ENCODE assay signal across 8 cellular contexts in the genomic region with DNA sequence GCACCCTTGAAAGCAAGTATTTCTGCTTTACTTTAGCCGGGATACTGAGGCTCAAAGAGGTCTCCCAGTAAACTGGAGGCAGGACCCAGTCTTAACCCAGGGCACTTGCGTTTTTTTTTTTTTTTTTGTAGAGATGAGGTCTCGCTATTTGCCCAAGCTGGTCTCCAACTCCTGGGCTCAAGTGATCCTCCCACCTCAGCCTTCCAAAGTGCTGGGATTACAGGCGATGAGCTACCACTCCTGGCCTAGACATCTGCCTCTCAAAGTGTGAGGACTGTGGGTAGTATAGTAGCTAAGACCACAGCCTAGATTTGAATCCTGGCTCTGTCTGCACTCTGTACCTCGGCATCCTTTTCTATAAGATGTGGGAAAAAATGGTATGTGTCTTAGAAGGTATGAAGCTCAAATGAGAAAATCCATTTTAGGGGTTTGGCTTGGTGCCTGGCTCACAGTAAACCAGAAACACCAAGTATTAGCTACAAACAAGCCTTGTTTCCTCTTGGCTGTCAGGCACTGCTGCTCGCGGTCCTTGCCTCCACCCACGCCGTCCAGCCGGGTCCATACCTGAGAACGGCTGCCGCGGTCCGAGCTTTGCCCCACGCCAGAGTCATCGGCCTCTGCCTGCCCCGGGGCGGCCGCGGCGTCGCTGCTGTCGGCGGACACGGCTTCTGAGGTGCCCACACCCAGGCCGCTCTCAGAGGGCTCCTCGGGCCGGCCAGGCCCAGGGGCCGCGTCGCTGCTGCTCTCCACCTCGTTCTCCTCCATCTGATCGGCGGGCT. TPM values are rescaled to one million over a fixed set of nuclear protein-coding genes. Genes with fewer than 3 reads are reported as not detected.
DNase-seq lines count a peak whose midpoint lies in the region; ATAC-seq, FAIRE-seq and TF ChIP-seq lines count a peak whose summit lies in the region.

No MANE protein-coding gene starts in this region.

- no peaks in the 10 kb centered on the region for H3K27me3 ChIP-seq in MM.1S (replicated peaks; ENCODE audit: insufficient read depth, low read length)
- peaks cover 0 to 2% of the 10 kb centered on the region in 2 experiments; a peak in 1 of 5 replicates for H3K27me3 ChIP-seq in HepG2 (ENCODE audit: control insufficient read depth in 1 of 2, insufficient read depth in 2 of 2, low read length in 2 of 2)
- no peaks in the 10 kb centered on the region for H3K27me3 ChIP-seq in subcutaneous abdominal adipose tissue (ENCODE audit: control insufficient read depth in 5 of 5, insufficient read depth in 4 of 5, low read length in 5 of 5)

- TF ChIP-seq EP300 in HepG2 (IDR thresholded peaks at IDR 0.05; ENCODE audit: low read depth in 2 of 2, low read length in 2 of 2) (no peak), HepG2 (CRISPR knock-in tag; IDR thresholded peaks at IDR 0.05; ENCODE audit: borderline replicate concordance) (no peak)

- peak overlapping the region; percentile 95 for H3K9ac ChIP-seq in MM.1S (ENCODE audit: low read length)
- H3K9ac ChIP-seq in HepG2 (ENCODE audit: insufficient read depth, low read depth, low read length), result peak overlapping the region; percentile 99
- peak overlapping the region; percentile 89 to 100 (median 100) for H3K9ac ChIP-seq in subcutaneous abdominal adipose tissue (ENCODE audit: low read length in 5 of 5)

- TF ChIP-seq POLR2A in HepG2 (IDR thresholded peaks at IDR 0.05; ENCODE audit: insufficient read depth in 1 of 2, low read depth in 2 of 2, low read length in 2 of 2), result no peak

- intact Hi-C loops in HepG2 (cut with micrococcal nuclease; ENCODE audit: unreplicated experiment), result loop anchor here (5.0 kb wide), 4 partner anchors 39 to 629 kb away; partner anchors contain the start of genes NCOA5 and PCIF1

- TF ChIP-seq CTCF in MM.1S (IDR thresholded peaks at IDR 0.05; ENCODE audit: low read length) (no peak), HepG2 (CRISPR knock-in tag; IDR thresholded peaks at IDR 0.05) (peak; percentile 5; the same call in 1 of the 2 replicates)

- H3K27ac ChIP-seq in MM.1S (ENCODE audit: low read length), result peak overlapping the region; percentile 98; the same call in 1 of the 2 replicates
- peak overlapping the region; percentile 100 for H3K27ac ChIP-seq in caudate nucleus (ENCODE audit: low read depth, low read length)
- peak overlapping the region; percentile 98 for H3K27ac ChIP-seq in HepG2 (ENCODE audit: extremely low read length, insufficient read depth, low read length)
- peak overlapping the region; percentile 100 for H3K27ac ChIP-seq in subcutaneous abdominal adipose tissue (ENCODE audit: low read depth, low read length)

- H3K4me1 Mint-ChIP-seq in activated naive CD4-positive, alpha-beta T cell treated with anti-CD3 and anti-CD28 coated beads, Interleukin-2, amount 10 ng/mL, durations not matched to agents 7 days and 5 days, result peaks cover 26% of the 10 kb centered on the region

- H3K4me3 ChIP-seq in MM.1S (ENCODE audit: low read length) (peak overlapping the region; percentile 94), HepG2 (replicated peaks in 1 of 3; ENCODE audit: insufficient read depth in 1 of 3, low read depth in 2 of 3, low read length in 3 of 3) (peak overlapping the region; percentile 82 to 97 (median 96)), subcutaneous abdominal adipose tissue (ENCODE audit: low read depth in 1 of 5, low read length in 5 of 5) (peak overlapping the region; percentile 93 to 97 (median 96))

- H3K36me3 ChIP-seq in MM.1S (replicated peaks; ENCODE audit: insufficient read depth, low read length) (no peaks in the 10 kb centered on the region; the same call in none of the 2 replicates), HepG2 (replicated peaks in 1 of 2; ENCODE audit: control insufficient read depth in 1 of 2, insufficient read depth in 2 of 2, low read length in 2 of 2) (peaks cover 20 to 28% of the 10 kb centered on the region in 2 experiments), subcutaneous abdominal adipose tissue (ENCODE audit: control insufficient read depth in 5 of 5, insufficient read depth in 5 of 5, low read length in 5 of 5) (peaks cover 0 to 34% (median 29%) of the 10 kb centered on the region in 5 donors)

- H3K4me2 ChIP-seq in MM.1S (ENCODE audit: low read depth, low read length) (peak overlapping the region; percentile 58), HepG2 (ENCODE audit: low read depth, low read length) (peak overlapping the region; percentile 89)

- H3K27me3 Mint-ChIP-seq in activated naive CD4-positive, alpha-beta T cell treated with anti-CD3 and anti-CD28 coated beads, Interleukin-2, amount 10 ng/mL, durations not matched to agents 7 days and 5 days, result peaks cover 18% of the 10 kb centered on the region

- DNase-seq in activated naive CD4-positive, alpha-beta T cell treated with anti-CD3 and anti-CD28 coated beads, Interleukin-2, amount 10 ng/mL, durations not matched to agents 7 days and 5 days, result no peak
- DNase-seq in activated naive CD4-positive, alpha-beta T cell treated with Interleukin-2 at 50 U/mL for 16 hours, result no peak
- DNase-seq in MM.1S (peak; percentile 12), caudate nucleus (lab: John Stamatoyannopoulos, UW) (peak in 1 of 61 donors; percentile 17), HepG2 (ENCODE audit: low spot score) (no peak), kidney glomerular epithelial cell (lab: John Stamatoyannopoulos, UW) (no peak)

- H3K36me3 Mint-ChIP-seq in activated naive CD4-positive, alpha-beta T cell treated with anti-CD3 and anti-CD28 coated beads, Interleukin-2, amount 10 ng/mL, durations not matched to agents 7 days and 5 days, result peaks cover 17% of the 10 kb centered on the region

- CTCF ChIA-PET in activated naive CD4-positive, alpha-beta T cell treated with anti-CD3 and anti-CD28 coated beads, Interleukin-2, amount 10 ng/mL, durations not matched to agents 7 days and 5 days (lab: Charles Lee), result interaction anchor here (0.8 to 7.2 kb wide), 30 partner anchors 10 to 172 kb away, joined by 3 to 44 read pairs (median 6); partner anchors contain the start of genes ACOT8, UBE2C and ZSWIM3
- CTCF ChIA-PET in HepG2 (lab: Yijun Ruan, JAX; ENCODE audit: low intra/inter-chr PET ratio, low total read pairs), result interaction anchor here (1.1 to 2.1 kb wide), 2 partner anchors 43 kb away, joined by 3 to 11 read pairs; no protein-coding TSS in a partner anchor

- H3K79me2 ChIP-seq in MM.1S (ENCODE audit: low read length) (peaks cover 38% of the 10 kb centered on the region), HepG2 (ENCODE audit: insufficient read depth, low read length) (peaks cover 6% of the 10 kb centered on the region)

- no peak for TF ChIP-seq RAD21 in HepG2 (CRISPR knock-in tag; IDR thresholded peaks at IDR 0.05)

- H2AFZ ChIP-seq in MM.1S (ENCODE audit: low read length), result peak overlapping the region; percentile 88
- no peak overlapping the region for H2AFZ ChIP-seq in HepG2 (ENCODE audit: low read length)

- no peaks in the 10 kb centered on the region for H3K9me2 ChIP-seq in MM.1S (replicated peaks; ENCODE audit: insufficient read depth, low read length)

- H3F3A ChIP-seq in MM.1S (ENCODE audit: insufficient read depth, low read length), result peaks cover 9% of the 10 kb centered on the region; the same call in 1 of the 2 replicates

- H3K9me3 ChIP-seq in MM.1S (replicated peaks; ENCODE audit: insufficient read depth, low read length) (no peaks in the 10 kb centered on the region), HepG2 (ENCODE audit: low read length) (no peaks in the 10 kb centered on the region), subcutaneous abdominal adipose tissue (ENCODE audit: control insufficient read depth in 5 of 5, low read length in 5 of 5) (no peaks in the 10 kb centered on the region)

- H4K20me1 ChIP-seq in MM.1S (ENCODE audit: insufficient read depth, low read length) (no peaks in the 10 kb centered on the region), HepG2 (ENCODE audit: insufficient read depth, low read length) (0 out of 2 replicates have a peak, but pooled peaks cover 2% of the 10 kb centered on the region)

- peak; percentile 24 for ATAC-seq in HepG2
- ATAC-seq in HG03521 (IDR thresholded peaks at IDR 0.05; ENCODE audit: unreplicated experiment), result no peak

- H3K4me1 ChIP-seq in MM.1S (ENCODE audit: low read length) (peaks cover 17% of the 10 kb centered on the region), HepG2 (ENCODE audit: insufficient read depth, low read length) (peaks cover 26% of the 10 kb centered on the region), subcutaneous abdominal adipose tissue (ENCODE audit: control insufficient read depth in 5 of 5, insufficient read depth in 5 of 5, low read length in 5 of 5) (peaks cover 0 to 44% (median 37%) of the 10 kb centered on the region in 5 donors)

- no peak for FAIRE-seq in HepG2 (lab: Jason Lieb, UNC)

- POLR2A ChIA-PET in HepG2 (lab: Yijun Ruan, JAX), result interaction anchor here (0.9 to 4.9 kb wide), 15 partner anchors 12 to 179 kb away, joined by 3 to 67 read pairs (median 9); partner anchors contain the start of genes CTSA, DNTTIP1, NEURL2 and PCIF1

- in situ Hi-C loops in HepG2 (cut with HindIII; ENCODE audit: extremely low pct_ligation_motif_present, low pct_unique_long_range_greater_than_20kb), result no loop called here

- no TSS peak for BruUV-seq in HepG2 (replicated peaks; lab: Mats Ljungman, UMichigan)

- peak overlapping the region; percentile 100 for H3K27ac Mint-ChIP-seq in activated naive CD4-positive, alpha-beta T cell treated with anti-CD3 and anti-CD28 coated beads, Interleukin-2, amount 10 ng/mL, durations not matched to agents 7 days and 5 days

- H3K9me3 Mint-ChIP-seq in activated naive CD4-positive, alpha-beta T cell treated with anti-CD3 and anti-CD28 coated beads, Interleukin-2, amount 10 ng/mL, durations not matched to agents 7 days and 5 days, result no peaks in the 10 kb centered on the region

- 18% methylated on average over 15 of the region's 34 CpGs for WGBS in HepG2 (ENCODE audit: low lambda C conversion rate)

- peak overlapping the region; percentile 87 for H3K4me3 Mint-ChIP-seq in activated naive CD4-positive, alpha-beta T cell treated with anti-CD3 and anti-CD28 coated beads, Interleukin-2, amount 10 ng/mL, durations not matched to agents 7 days and 5 days

RNA-seq across cellular contexts. Expression of gene ZNF335, which starts 1.2 kb away (rescaled TPM):
- 6.0 and 13.7 TPM in 2 replicates for total RNA-seq in HepG2 (2016; rRNA removed; fragmentation: Illumina TruSeq; extraction: Trizol)
- 4.5 and 4.7 TPM in 2 replicates for total RNA-seq in HepG2 (2016; cell fraction: cytosol; rRNA removed; fragmentation: Illumina TruSeq; extraction: Trizol; ENCODE audit: low read depth)
- total RNA-seq in HepG2 (2016; cell fraction: insoluble cytoplasmic fraction; rRNA removed; fragmentation: Illumina TruSeq; extraction: Trizol), result 5.0 and 12.7 TPM in 2 replicates
- 6.7 and 7.0 TPM in 2 replicates for total RNA-seq in HepG2 (2016; cell fraction: membrane; rRNA removed; fragmentation: Illumina TruSeq; extraction: Trizol)
- total RNA-seq in HepG2 (2016; cell fraction: nucleus; rRNA removed; fragmentation: Illumina TruSeq; extraction: Trizol), result 18.8 and 22.0 TPM in 2 replicates
- polyA plus RNA-seq in HepG2 (2011; rRNA removed), result 9.7 and 12.3 TPM in 2 replicates
- polyA plus RNA-seq in HepG2 (2011; cell fraction: cytosol; rRNA removed), result 3.3 and 4.6 TPM in 2 replicates
- polyA plus RNA-seq in HepG2 (2011; cell fraction: nucleus; rRNA removed), result 62.4 and 81.3 TPM in 2 replicates
- 5.7 and 8.0 TPM in 2 replicates for polyA plus RNA-seq in HepG2 (2012)
- 1.5 TPM in 2 replicates for polyA plus RNA-seq in HepG2 (2016; cell fraction: cytosol; fragmentation: Illumina TruSeq; extraction: Trizol; ENCODE audit: low read depth)
- 5.1 and 7.0 TPM in 2 replicates for polyA plus RNA-seq in HepG2 (2016; cell fraction: insoluble cytoplasmic fraction; fragmentation: Illumina TruSeq; extraction: Trizol; ENCODE audit: low read depth)
- polyA plus RNA-seq in HepG2 (2016; cell fraction: membrane; fragmentation: Illumina TruSeq; extraction: Trizol; ENCODE audit: low read depth), result 2.9 and 3.1 TPM in 2 replicates
- 40.5 and 45.7 TPM in 2 replicates for polyA plus RNA-seq in HepG2 (2016; cell fraction: nucleus; fragmentation: Illumina TruSeq; extraction: Trizol; ENCODE audit: insufficient read depth, low read depth)
- polyA minus RNA-seq in HepG2 (2011; rRNA and poly(A)+ RNA removed; ENCODE audit: low replicate concordance), result 32.3 and 35.8 TPM in 2 replicates
- polyA minus RNA-seq in HepG2 (2011; cell fraction: cytosol; rRNA and poly(A)+ RNA removed), result 3.4 and 4.0 TPM in 2 replicates
- 42.4 and 45.0 TPM in 2 replicates for polyA minus RNA-seq in HepG2 (2011; cell fraction: nucleus; rRNA and poly(A)+ RNA removed)

RNA-seq across cellular contexts. Expression of gene PCIF1, which starts 36.4 kb away (rescaled TPM):
- total RNA-seq in HepG2 (2016; rRNA removed; fragmentation: Illumina TruSeq; extraction: Trizol), result 18.5 and 20.9 TPM in 2 replicates
- 30.2 and 42.6 TPM in 2 replicates for total RNA-seq in HepG2 (2016; cell fraction: cytosol; rRNA removed; fragmentation: Illumina TruSeq; extraction: Trizol; ENCODE audit: low read depth)
- total RNA-seq in HepG2 (2016; cell fraction: insoluble cytoplasmic fraction; rRNA removed; fragmentation: Illumina TruSeq; extraction: Trizol), result 17.6 and 21.4 TPM in 2 replicates
- total RNA-seq in HepG2 (2016; cell fraction: membrane; rRNA removed; fragmentation: Illumina TruSeq; extraction: Trizol), result 35.4 and 44.6 TPM in 2 replicates
- 19.3 and 21.9 TPM in 2 replicates for total RNA-seq in HepG2 (2016; cell fraction: nucleus; rRNA removed; fragmentation: Illumina TruSeq; extraction: Trizol)
- polyA plus RNA-seq in HepG2 (2011; rRNA removed), result 21.6 and 24.4 TPM in 2 replicates
- polyA plus RNA-seq in HepG2 (2011; cell fraction: cytosol; rRNA removed), result 19.5 and 26.1 TPM in 2 replicates
- 38.0 and 44.1 TPM in 2 replicates for polyA plus RNA-seq in HepG2 (2011; cell fraction: nucleus; rRNA removed)
- polyA plus RNA-seq in HepG2 (2012), result 22.9 and 30.3 TPM in 2 replicates
- 41.4 and 54.3 TPM in 2 replicates for polyA plus RNA-seq in HepG2 (2016; cell fraction: cytosol; fragmentation: Illumina TruSeq; extraction: Trizol; ENCODE audit: low read depth)
- polyA plus RNA-seq in HepG2 (2016; cell fraction: insoluble cytoplasmic fraction; fragmentation: Illumina TruSeq; extraction: Trizol; ENCODE audit: low read depth), result 27.4 and 35.6 TPM in 2 replicates
- polyA plus RNA-seq in HepG2 (2016; cell fraction: membrane; fragmentation: Illumina TruSeq; extraction: Trizol; ENCODE audit: low read depth), result 51.1 and 55.4 TPM in 2 replicates
- 35.5 and 37.2 TPM in 2 replicates for polyA plus RNA-seq in HepG2 (2016; cell fraction: nucleus; fragmentation: Illumina TruSeq; extraction: Trizol; ENCODE audit: insufficient read depth, low read depth)
- 40.1 and 74.5 TPM in 2 replicates for polyA minus RNA-seq in HepG2 (2011; rRNA and poly(A)+ RNA removed; ENCODE audit: low replicate concordance)
- polyA minus RNA-seq in HepG2 (2011; cell fraction: cytosol; rRNA and poly(A)+ RNA removed), result 19.4 and 24.4 TPM in 2 replicates
- polyA minus RNA-seq in HepG2 (2011; cell fraction: nucleus; rRNA and poly(A)+ RNA removed), result 55.2 and 63.6 TPM in 2 replicates

RNA-seq across cellular contexts. Expression of gene MMP9, which starts 37.9 kb away (rescaled TPM):
- not detected in 2 replicates for total RNA-seq in HepG2 (2016; rRNA removed; fragmentation: Illumina TruSeq; extraction: Trizol)
- total RNA-seq in HepG2 (2016; cell fraction: cytosol; rRNA removed; fragmentation: Illumina TruSeq; extraction: Trizol; ENCODE audit: low read depth), result not detected in 2 replicates
- total RNA-seq in HepG2 (2016; cell fraction: insoluble cytoplasmic fraction; rRNA removed; fragmentation: Illumina TruSeq; extraction: Trizol), result 0.06 TPM in 1 of 2 replicates, not detected in the other
- not detected in 2 replicates for total RNA-seq in HepG2 (2016; cell fraction: membrane; rRNA removed; fragmentation: Illumina TruSeq; extraction: Trizol)
- not detected in 2 replicates for total RNA-seq in HepG2 (2016; cell fraction: nucleus; rRNA removed; fragmentation: Illumina TruSeq; extraction: Trizol)
- 0.03 TPM in 1 of 2 replicates, not detected in the other for polyA plus RNA-seq in HepG2 (2011; rRNA removed)
- polyA plus RNA-seq in HepG2 (2011; cell fraction: cytosol; rRNA removed), result 0.04 TPM in 1 of 2 replicates, not detected in the other
- polyA plus RNA-seq in HepG2 (2011; cell fraction: nucleus; rRNA removed), result not detected in 2 replicates
- polyA plus RNA-seq in HepG2 (2012), result not detected in 2 replicates
- polyA plus RNA-seq in HepG2 (2016; cell fraction: cytosol; fragmentation: Illumina TruSeq; extraction: Trizol; ENCODE audit: low read depth), result not detected in 2 replicates
- polyA plus RNA-seq in HepG2 (2016; cell fraction: insoluble cytoplasmic fraction; fragmentation: Illumina TruSeq; extraction: Trizol; ENCODE audit: low read depth), result not detected in 2 replicates
- polyA plus RNA-seq in HepG2 (2016; cell fraction: membrane; fragmentation: Illumina TruSeq; extraction: Trizol; ENCODE audit: low read depth), result not detected in 2 replicates
- not detected in 2 replicates for polyA plus RNA-seq in HepG2 (2016; cell fraction: nucleus; fragmentation: Illumina TruSeq; extraction: Trizol; ENCODE audit: insufficient read depth, low read depth)
- polyA minus RNA-seq in HepG2 (2011; rRNA and poly(A)+ RNA removed; ENCODE audit: low replicate concordance), result not detected in 2 replicates
- not detected in 2 replicates for polyA minus RNA-seq in HepG2 (2011; cell fraction: cytosol; rRNA and poly(A)+ RNA removed)
- polyA minus RNA-seq in HepG2 (2011; cell fraction: nucleus; rRNA and poly(A)+ RNA removed), result not detected in 2 replicates

RNA-seq across cellular contexts. Expression of gene SLC12A5, which starts 58.2 kb away (rescaled TPM):
- total RNA-seq in HepG2 (2016; rRNA removed; fragmentation: Illumina TruSeq; extraction: Trizol), result 5.3 and 5.4 TPM in 2 replicates
- 2.8 and 4.0 TPM in 2 replicates for total RNA-seq in HepG2 (2016; cell fraction: cytosol; rRNA removed; fragmentation: Illumina TruSeq; extraction: Trizol; ENCODE audit: low read depth)
- 4.2 and 4.4 TPM in 2 replicates for total RNA-seq in HepG2 (2016; cell fraction: insoluble cytoplasmic fraction; rRNA removed; fragmentation: Illumina TruSeq; extraction: Trizol)
- 3.5 and 4.1 TPM in 2 replicates for total RNA-seq in HepG2 (2016; cell fraction: membrane; rRNA removed; fragmentation: Illumina TruSeq; extraction: Trizol)
- 3.0 and 3.9 TPM in 2 replicates for total RNA-seq in HepG2 (2016; cell fraction: nucleus; rRNA removed; fragmentation: Illumina TruSeq; extraction: Trizol)
- 4.3 and 5.6 TPM in 2 replicates for polyA plus RNA-seq in HepG2 (2011; rRNA removed)
- 4.5 and 6.3 TPM in 2 replicates for polyA plus RNA-seq in HepG2 (2011; cell fraction: cytosol; rRNA removed)
- 6.0 and 6.2 TPM in 2 replicates for polyA plus RNA-seq in HepG2 (2011; cell fraction: nucleus; rRNA removed)
- 12.9 and 15.9 TPM in 2 replicates for polyA plus RNA-seq in HepG2 (2012)
- polyA plus RNA-seq in HepG2 (2016; cell fraction: cytosol; fragmentation: Illumina TruSeq; extraction: Trizol; ENCODE audit: low read depth), result 27.8 and 30.6 TPM in 2 replicates
- 18.0 and 19.7 TPM in 2 replicates for polyA plus RNA-seq in HepG2 (2016; cell fraction: insoluble cytoplasmic fraction; fragmentation: Illumina TruSeq; extraction: Trizol; ENCODE audit: low read depth)
- polyA plus RNA-seq in HepG2 (2016; cell fraction: membrane; fragmentation: Illumina TruSeq; extraction: Trizol; ENCODE audit: low read depth), result 33.5 and 42.8 TPM in 2 replicates
- polyA plus RNA-seq in HepG2 (2016; cell fraction: nucleus; fragmentation: Illumina TruSeq; extraction: Trizol; ENCODE audit: insufficient read depth, low read depth), result 14.1 and 18.5 TPM in 2 replicates
- polyA minus RNA-seq in HepG2 (2011; rRNA and poly(A)+ RNA removed; ENCODE audit: low replicate concordance), result 2.3 and 2.5 TPM in 2 replicates
- 1.7 and 1.8 TPM in 2 replicates for polyA minus RNA-seq in HepG2 (2011; cell fraction: cytosol; rRNA and poly(A)+ RNA removed)
- 3.5 and 3.7 TPM in 2 replicates for polyA minus RNA-seq in HepG2 (2011; cell fraction: nucleus; rRNA and poly(A)+ RNA removed)

RNA-seq across cellular contexts. Expression of gene PLTP, which starts 58.9 kb away (rescaled TPM):
- total RNA-seq in HepG2 (2016; rRNA removed; fragmentation: Illumina TruSeq; extraction: Trizol), result 7.0 and 16.9 TPM in 2 replicates
- 3.6 and 5.4 TPM in 2 replicates for total RNA-seq in HepG2 (2016; cell fraction: cytosol; rRNA removed; fragmentation: Illumina TruSeq; extraction: Trizol; ENCODE audit: low read depth)
- 5.7 and 18.2 TPM in 2 replicates for total RNA-seq in HepG2 (2016; cell fraction: insoluble cytoplasmic fraction; rRNA removed; fragmentation: Illumina TruSeq; extraction: Trizol)
- total RNA-seq in HepG2 (2016; cell fraction: membrane; rRNA removed; fragmentation: Illumina TruSeq; extraction: Trizol), result 6.1 and 6.9 TPM in 2 replicates
- 18.3 and 22.2 TPM in 2 replicates for total RNA-seq in HepG2 (2016; cell fraction: nucleus; rRNA removed; fragmentation: Illumina TruSeq; extraction: Trizol)
- 28.6 and 30.7 TPM in 2 replicates for polyA plus RNA-seq in HepG2 (2011; rRNA removed)
- polyA plus RNA-seq in HepG2 (2011; cell fraction: cytosol; rRNA removed), result 26.4 and 36.2 TPM in 2 replicates
- polyA plus RNA-seq in HepG2 (2011; cell fraction: nucleus; rRNA removed), result 25.4 and 33.0 TPM in 2 replicates
- 13.5 and 20.7 TPM in 2 replicates for polyA plus RNA-seq in HepG2 (2012)
- 6.3 and 6.9 TPM in 2 replicates for polyA plus RNA-seq in HepG2 (2016; cell fraction: cytosol; fragmentation: Illumina TruSeq; extraction: Trizol; ENCODE audit: low read depth)
- 7.2 and 10.5 TPM in 2 replicates for polyA plus RNA-seq in HepG2 (2016; cell fraction: insoluble cytoplasmic fraction; fragmentation: Illumina TruSeq; extraction: Trizol; ENCODE audit: low read depth)
- 7.7 and 8.9 TPM in 2 replicates for polyA plus RNA-seq in HepG2 (2016; cell fraction: membrane; fragmentation: Illumina TruSeq; extraction: Trizol; ENCODE audit: low read depth)
- polyA plus RNA-seq in HepG2 (2016; cell fraction: nucleus; fragmentation: Illumina TruSeq; extraction: Trizol; ENCODE audit: insufficient read depth, low read depth), result 31.7 and 37.7 TPM in 2 replicates
- polyA minus RNA-seq in HepG2 (2011; rRNA and poly(A)+ RNA removed; ENCODE audit: low replicate concordance), result 3.3 and 51.4 TPM in 2 replicates
- polyA minus RNA-seq in HepG2 (2011; cell fraction: cytosol; rRNA and poly(A)+ RNA removed), result 17.1 and 20.1 TPM in 2 replicates
- polyA minus RNA-seq in HepG2 (2011; cell fraction: nucleus; rRNA and poly(A)+ RNA removed), result 8.1 and 10.7 TPM in 2 replicates
